In genomic region chr2:161160226-161161073, GRCh38 we compare ENCODE assay signal across 8 cellular contexts. TPM values are rescaled to one million over a fixed set of nuclear protein-coding genes. Genes with fewer than 3 reads are reported as not detected.
DNase-seq lines count a peak whose midpoint lies in the region; ATAC-seq, FAIRE-seq and TF ChIP-seq lines count a peak whose summit lies in the region.

Gene TANK, plus strand, starts transcription at chr2:161160428. Its CDS starts 19,235 bp downstream, at chr2:161179663.

- H3K4me1 Mint-ChIP-seq in dendritic cell treated with granulocyte-macrophage colony-stimulating factor and Interleukin-4, amounts not matched to agents 40 ng/mL and 50 ng/mL, for 4 days (ENCODE audit: low read depth) = peaks cover 32% of the 10 kb centered on the region

- CTCF ChIA-PET in HepG2 (lab: Yijun Ruan, JAX; ENCODE audit: low intra/inter-chr PET ratio, low total read pairs) = interaction anchor here (1.3 kb wide), 1 partner anchor 57 kb away, joined by 3 read pairs; no protein-coding TSS in a partner anchor

- H3K9ac ChIP-seq in BLaER1 treated with 17β-estradiol and CSF1 and Interleukin-3, amounts not matched to agents 10 nM and 100 nM = peak within 1 kb of the TSS; percentile 93 to 99 (median 99)
- H3K9ac ChIP-seq in HepG2 (ENCODE audit: insufficient read depth, low read depth, low read length) = peak within 1 kb of the TSS; percentile 100

- in situ Hi-C loops in HepG2 (cut with HindIII; ENCODE audit: extremely low pct_ligation_motif_present, low pct_unique_long_range_greater_than_20kb) = no loop called here

- POLR2A ChIA-PET in HepG2 (lab: Yijun Ruan, JAX) = interaction anchor here (0.6 to 2.1 kb wide), 8 partner anchors 9 to 148 kb away, joined by 3 to 5 read pairs (median 4); partner anchors contain the start of gene PSMD14

- H3K27me3 ChIP-seq in BLaER1 treated with 17β-estradiol and CSF1 and Interleukin-3, amounts not matched to agents 10 nM and 100 nM = no peaks in the 10 kb centered on the region
- H3K27me3 ChIP-seq in HepG2 (ENCODE audit: control insufficient read depth in 1 of 2, insufficient read depth in 2 of 2, low read length in 2 of 2) = peaks cover 0 to 5% of the 10 kb centered on the region in 2 experiments; a peak in 1 of 5 replicates

- TSS peak; percentile 98 for BruUV-seq in HepG2 (replicated peaks; lab: Mats Ljungman, UMichigan)

- peaks cover 0 to 36% (median 0%) of the 10 kb centered on the region in 11 experiments; a peak in 3 of 22 replicates for H4K20me1 ChIP-seq in BLaER1 treated with 17β-estradiol and CSF1 and Interleukin-3, amounts not matched to agents 10 nM and 100 nM
- peaks cover 9% of the 10 kb centered on the region; the same call in 1 of the 2 replicates for H4K20me1 ChIP-seq in HepG2 (ENCODE audit: insufficient read depth, low read length)

- peak within 1 kb of the TSS; percentile 95 for H3K4me3 Mint-ChIP-seq in dendritic cell treated with granulocyte-macrophage colony-stimulating factor and Interleukin-4, amounts not matched to agents 40 ng/mL and 50 ng/mL, for 4 days

- H3K27me3 Mint-ChIP-seq in dendritic cell treated with granulocyte-macrophage colony-stimulating factor and Interleukin-4, amounts not matched to agents 40 ng/mL and 50 ng/mL, for 4 days = no peaks in the 10 kb centered on the region

- no peak for TF ChIP-seq RAD21 in HepG2 (CRISPR knock-in tag; IDR thresholded peaks at IDR 0.05)

- TF ChIP-seq EP300 in HepG2 (IDR thresholded peaks at IDR 0.05; ENCODE audit: low read depth in 2 of 2, low read length in 2 of 2) (peak; percentile 97), HepG2 (CRISPR knock-in tag; IDR thresholded peaks at IDR 0.05; ENCODE audit: borderline replicate concordance) (peak; percentile 95)

- DNase-seq in NCI-H748 treated with DMSO at 0.1 percent for 48 hours (lab: John Stamatoyannopoulos, UW) (peak; percentile 89), HepG2 (ENCODE audit: low spot score) (peak; percentile 99)
- peak; percentile 78 to 88 for DNase-seq in activated CD4-positive, alpha-beta T cell treated with anti-CD3 and anti-CD28 coated beads, Interleukin-2, amount 50 U/mL, for 24 hours (ENCODE audit: low read depth in 1 of 2, low spot score in 1 of 2)
- DNase-seq in stimulated activated CD4-positive, alpha-beta T cell treated with anti-CD3 and anti-CD28 coated beads, Interleukin-4, amount 100 ng/mL, for 1 hour = peak; percentile 83

- ATAC-seq in GM19328 (IDR thresholded peaks at IDR 0.05; ENCODE audit: unreplicated experiment) (peak; percentile 85), HG03520 (IDR thresholded peaks at IDR 0.05; ENCODE audit: unreplicated experiment) (peak; percentile 82), HepG2 (peak; percentile 96)

- H3K36me3 Mint-ChIP-seq in dendritic cell treated with granulocyte-macrophage colony-stimulating factor and Interleukin-4, amounts not matched to agents 40 ng/mL and 50 ng/mL, for 4 days (ENCODE audit: low read depth) = peaks cover 70% of the 10 kb centered on the region

- peak within 1 kb of the TSS; percentile 93 to 99 (median 99) for H3K27ac ChIP-seq in BLaER1 treated with 17β-estradiol and CSF1 and Interleukin-3, amounts not matched to agents 10 nM and 100 nM
- peak within 1 kb of the TSS; percentile 100 for H3K27ac ChIP-seq in HepG2 (ENCODE audit: extremely low read length, insufficient read depth, low read length)

- H3K79me2 ChIP-seq in HepG2 (ENCODE audit: insufficient read depth, low read length) = peaks cover 49% of the 10 kb centered on the region

- peaks cover 0 to 9% (median 0%) of the 10 kb centered on the region in 11 experiments; a peak in 2 of 22 replicates for H3K9me3 ChIP-seq in BLaER1 treated with 17β-estradiol and CSF1 and Interleukin-3, amounts not matched to agents 10 nM and 100 nM (replicated peaks in 1 of 11)
- H3K9me3 ChIP-seq in HepG2 (ENCODE audit: low read length) = no peaks in the 10 kb centered on the region

- peaks cover 22 to 38% (median 27%) of the 10 kb centered on the region in 11 experiments; a peak in 20 of 22 replicates for H3K36me3 ChIP-seq in BLaER1 treated with 17β-estradiol and CSF1 and Interleukin-3, amounts not matched to agents 10 nM and 100 nM
- H3K36me3 ChIP-seq in HepG2 (replicated peaks in 1 of 2; ENCODE audit: control insufficient read depth in 1 of 2, insufficient read depth in 2 of 2, low read length in 2 of 2) = peaks cover 5 to 17% of the 10 kb centered on the region in 2 experiments; a peak in 4 of 5 replicates

- whole genome bisulfite sequencing in HepG2 (ENCODE audit: low lambda C conversion rate) = 1% methylated on average over 42 of the region's 50 CpGs

- H3K27ac Mint-ChIP-seq in dendritic cell treated with granulocyte-macrophage colony-stimulating factor and Interleukin-4, amounts not matched to agents 40 ng/mL and 50 ng/mL, for 4 days = peak within 1 kb of the TSS; percentile 98

- no peak; the same call in 1 of the 2 replicates for TF ChIP-seq CTCF in HepG2 (CRISPR knock-in tag; IDR thresholded peaks at IDR 0.05)

- peak; percentile 88 for FAIRE-seq in HepG2 (lab: Jason Lieb, UNC)

- peaks cover 18 to 47% (median 35%) of the 10 kb centered on the region in 10 experiments for H3K4me1 ChIP-seq in BLaER1 treated with 17β-estradiol and CSF1 and Interleukin-3, amounts not matched to agents 10 nM and 100 nM
- peaks cover 51% of the 10 kb centered on the region for H3K4me1 ChIP-seq in HepG2 (ENCODE audit: insufficient read depth, low read length)

- peak; percentile 89 to 99 for TF ChIP-seq POLR2A in HepG2 (IDR thresholded peaks at IDR 0.05; ENCODE audit: insufficient read depth in 1 of 2, low read depth in 2 of 2, low read length in 2 of 2)

- intact Hi-C loops in dendritic cell treated with granulocyte-macrophage colony-stimulating factor and Interleukin-4, amounts not matched to agents 40 ng/mL and 50 ng/mL, for 4 days (cut with micrococcal nuclease) = loop anchor here (1.0 to 5.0 kb wide), 4 partner anchors 21 to 83 kb away; no protein-coding TSS in a partner anchor
- intact Hi-C loops in HepG2 (cut with micrococcal nuclease; ENCODE audit: unreplicated experiment) = loop anchor here (1.0 kb wide), 6 partner anchors 10 to 667 kb away; partner anchors contain the start of genes PSMD14 and RBMS1

- H2AFZ ChIP-seq in HepG2 (ENCODE audit: low read length) = no peak within 1 kb of the TSS

- H3K9me3 Mint-ChIP-seq in dendritic cell treated with granulocyte-macrophage colony-stimulating factor and Interleukin-4, amounts not matched to agents 40 ng/mL and 50 ng/mL, for 4 days = no peaks in the 10 kb centered on the region

- H3K4me3 ChIP-seq in BLaER1 treated with 17β-estradiol and CSF1 and Interleukin-3, amounts not matched to agents 10 nM and 100 nM = peak within 1 kb of the TSS; percentile 67 to 91 (median 84)
- peak within 1 kb of the TSS; percentile 90 to 100 (median 96) for H3K4me3 ChIP-seq in HepG2 (replicated peaks in 1 of 3; ENCODE audit: insufficient read depth in 1 of 3, low read depth in 2 of 3, low read length in 3 of 3)

- peak within 1 kb of the TSS; percentile 60 to 86 (median 80) for H3K4me2 ChIP-seq in BLaER1 treated with 17β-estradiol and CSF1 and Interleukin-3, amounts not matched to agents 10 nM and 100 nM
- H3K4me2 ChIP-seq in HepG2 (ENCODE audit: low read depth, low read length) = peak within 1 kb of the TSS; percentile 89

TF ChIP-seq in HepG2, 621 proteins besides CTCF, POLR2A, EP300 and RAD21 (continues in another document):
- TF ChIP-seq TRAFD1 (CRISPR knock-in tag; IDR thresholded peaks at IDR 0.05; ENCODE audit: borderline replicate concordance) (peak; percentile 67; the same call in 1 of the 2 replicates), MAFG (CRISPR knock-in tag; IDR thresholded peaks at IDR 0.05) (no peak), ZNF33B (CRISPR knock-in tag; IDR thresholded peaks at IDR 0.05) (peak; percentile 39; the same call in 1 of the 2 replicates)

RNA-seq across cellular contexts. Expression of gene TANK, which starts in this region (rescaled TPM):
- total RNA-seq in HepG2 (2016; rRNA removed; fragmentation: Illumina TruSeq; extraction: Trizol) = 96.0 and 96.1 TPM in 2 replicates
- 65.4 and 82.9 TPM in 2 replicates for total RNA-seq in HepG2 (2016; cell fraction: cytosol; rRNA removed; fragmentation: Illumina TruSeq; extraction: Trizol; ENCODE audit: low read depth)
- total RNA-seq in HepG2 (2016; cell fraction: insoluble cytoplasmic fraction; rRNA removed; fragmentation: Illumina TruSeq; extraction: Trizol) = 99.7 and 101 TPM in 2 replicates
- total RNA-seq in HepG2 (2016; cell fraction: membrane; rRNA removed; fragmentation: Illumina TruSeq; extraction: Trizol) = 65.8 and 69.1 TPM in 2 replicates
- 205 and 214 TPM in 2 replicates for total RNA-seq in HepG2 (2016; cell fraction: nucleus; rRNA removed; fragmentation: Illumina TruSeq; extraction: Trizol)
- polyA plus RNA-seq in HepG2 (2011; rRNA removed) = 66.9 and 67.0 TPM in 2 replicates
- 27.9 and 40.9 TPM in 2 replicates for polyA plus RNA-seq in HepG2 (2011; cell fraction: cytosol; rRNA removed)
- polyA plus RNA-seq in HepG2 (2011; cell fraction: nucleus; rRNA removed) = 64.3 and 75.4 TPM in 2 replicates
- 107 and 108 TPM in 2 replicates for polyA plus RNA-seq in HepG2 (2012)
- 45.0 and 56.0 TPM in 2 replicates for polyA plus RNA-seq in HepG2 (2016; cell fraction: cytosol; fragmentation: Illumina TruSeq; extraction: Trizol; ENCODE audit: low read depth)
- 87.1 and 87.7 TPM in 2 replicates for polyA plus RNA-seq in HepG2 (2016; cell fraction: insoluble cytoplasmic fraction; fragmentation: Illumina TruSeq; extraction: Trizol; ENCODE audit: low read depth)
- 48.7 and 59.8 TPM in 2 replicates for polyA plus RNA-seq in HepG2 (2016; cell fraction: membrane; fragmentation: Illumina TruSeq; extraction: Trizol; ENCODE audit: low read depth)
- 83.7 and 91.8 TPM in 2 replicates for polyA plus RNA-seq in HepG2 (2016; cell fraction: nucleus; fragmentation: Illumina TruSeq; extraction: Trizol; ENCODE audit: insufficient read depth, low read depth)
- 8.0 and 20.2 TPM in 2 replicates for polyA minus RNA-seq in HepG2 (2011; rRNA and poly(A)+ RNA removed; ENCODE audit: low replicate concordance)
- polyA minus RNA-seq in HepG2 (2011; cell fraction: cytosol; rRNA and poly(A)+ RNA removed) = 34.8 and 35.3 TPM in 2 replicates
- polyA minus RNA-seq in HepG2 (2011; cell fraction: nucleus; rRNA and poly(A)+ RNA removed) = 549 and 577 TPM in 2 replicates

Comparison
In these comparisons a context has a peak if more than half of its experiments do, and no peak if none do; other contexts are left out.
1. Peak in every context shown above with its lines: DNase-seq, ATAC-seq, H3K4me3 ChIP-seq and H3K27ac ChIP-seq.